ENCODE assay signal across 8 cellular contexts in genomic region chr17:45235071-45236001, GRCh38. TPM values are rescaled to one million over a fixed set of nuclear protein-coding genes. Genes with fewer than 3 reads are reported as not detected.
DNase-seq lines count a peak whose midpoint lies in the region; ATAC-seq, FAIRE-seq and TF ChIP-seq lines count a peak whose summit lies in the region.

No MANE protein-coding gene starts in this region.

- H3K27me3 ChIP-seq in IMR-90 (ENCODE audit: control insufficient read depth, insufficient read depth, low read length) (no peaks in the 10 kb centered on the region), pancreas (no peaks in the 10 kb centered on the region)

- intact Hi-C loops in IMR-90 (cut with micrococcal nuclease): loop anchor here (1.0 kb wide), 1 partner anchor 16 kb away; no protein-coding TSS in a partner anchor
- intact Hi-C loops in pancreas (cut with DNase I): no loop called here

- no peak for TF ChIP-seq POLR2A in IMR-90 (IDR thresholded peaks at IDR 0.05; ENCODE audit: low read depth, low read length)

- H2AK9ac ChIP-seq in IMR-90 (replicated peaks; ENCODE audit: low read depth, low read length, poor library complexity): peak overlapping the region; percentile 76

- no peak overlapping the region for H4K91ac ChIP-seq in IMR-90 (ENCODE audit: insufficient read depth, low read depth, low read length)

- CTCF ChIA-PET in IMR-90 (lab: Yijun Ruan, JAX): interaction anchor here (0.7 to 1.9 kb wide), 4 partner anchors 16 to 136 kb away, joined by 3 to 7 read pairs (median 3); partner anchors contain the start of gene ACBD4

- H3K4ac ChIP-seq in IMR-90 (ENCODE audit: low read depth, low read length): no peak overlapping the region

- dilution Hi-C loops in IMR-90 (cut with HindIII; ENCODE audit: low sequenced_read_pairs, unreplicated experiment): no loop called here

- no peak overlapping the region for H2BK20ac ChIP-seq in IMR-90 (ENCODE audit: low read depth, low read length)

- no peaks in the 10 kb centered on the region for H4K20me1 ChIP-seq in IMR-90 (ENCODE audit: insufficient read depth, low read length)

- H4K5ac ChIP-seq in IMR-90 (ENCODE audit: low read depth, low read length): no peak overlapping the region

- no TSS peak for BruUV-seq in IMR-90 (replicated peaks; lab: Mats Ljungman, UMichigan)

- POLR2A ChIA-PET in IMR-90 (lab: Charles Lee; ENCODE audit: unreplicated experiment): no interaction called here

- no peak overlapping the region for H2AK5ac ChIP-seq in IMR-90 (ENCODE audit: low read depth, low read length)

- H3K9me1 ChIP-seq in IMR-90 (ENCODE audit: insufficient read depth, low read length): peaks cover 6% of the 10 kb centered on the region; the same call in 1 of the 2 replicates

- peaks cover 5% of the 10 kb centered on the region; the same call in 1 of the 2 replicates for H3K36me3 ChIP-seq in IMR-90 (ENCODE audit: control insufficient read depth, insufficient read depth, low read length)
- no peaks in the 10 kb centered on the region for H3K36me3 ChIP-seq in pancreas

- TF ChIP-seq CTCF in IMR-90 (conservative IDR thresholded peaks at IDR 0.05; ENCODE audit: low read depth, low read length) (peak; percentile 77), pancreas (IDR thresholded peaks at IDR 0.05) (peak; percentile 51 to 84 (median 72))

- H3K9me3 ChIP-seq in IMR-90 (ENCODE audit: control insufficient read depth, insufficient read depth, low read length) (no peaks in the 10 kb centered on the region), pancreas (no peaks in the 10 kb centered on the region)

- H3K27ac ChIP-seq in IMR-90 (ENCODE audit: insufficient read depth, low read length): no peak overlapping the region
- no peak overlapping the region for H3K27ac ChIP-seq in pancreas

- H3K4me3 ChIP-seq in IMR-90 (ENCODE audit: insufficient read depth, low read depth, low read length) (no peak overlapping the region), pancreas (no peak overlapping the region)

- H3K56ac ChIP-seq in IMR-90 (ENCODE audit: extremely low read depth, insufficient read depth, low read length): no peak overlapping the region

- no peak overlapping the region for H3K4me2 ChIP-seq in IMR-90 (ENCODE audit: low read depth, low read length)

- H3K14ac ChIP-seq in IMR-90 (replicated peaks; ENCODE audit: low read depth, low read length): no peak overlapping the region

- ATAC-seq in IMR-90 (ENCODE audit: low read depth): peak; percentile 76
- ATAC-seq in pancreas: peak; percentile 55 to 81 (median 77)
- no peak for ATAC-seq in HG03354 (IDR thresholded peaks at IDR 0.05; ENCODE audit: poor library complexity, severe bottlenecking, unreplicated experiment)
- no peak for ATAC-seq in GM18907 (IDR thresholded peaks at IDR 0.05; ENCODE audit: unreplicated experiment)

- H4K8ac ChIP-seq in IMR-90 (ENCODE audit: low read depth in 2 of 2, low read length in 2 of 2): no peak overlapping the region

- H2AFZ ChIP-seq in IMR-90 (replicated peaks; ENCODE audit: low read length, poor library complexity): peak overlapping the region; percentile 72

- H3K79me1 ChIP-seq in IMR-90 (ENCODE audit: low read depth in 1 of 2, low read length in 2 of 2): no peaks in the 10 kb centered on the region; a peak in 1 of 4 replicates

- peaks cover 12% of the 10 kb centered on the region for H3K4me1 ChIP-seq in IMR-90 (ENCODE audit: control insufficient read depth, insufficient read depth, low read length)
- no peaks in the 10 kb centered on the region for H3K4me1 ChIP-seq in pancreas

- H2BK15ac ChIP-seq in IMR-90 (ENCODE audit: low read depth, low read length): no peak overlapping the region

- DNase-seq in Caki2 (ENCODE audit: low read depth) (peak; percentile 43), IMR-90 (peak; percentile 77), SHP77 treated with DMSO at 0.1 percent for 48 hours (lab: John Stamatoyannopoulos, UW) (peak; percentile 36), germinal center (ENCODE audit: low spot score) (peak; percentile 66), pancreas (peak in 4 of 6 donors; percentile 66 to 87 (median 74))
- peak; percentile 91 for DNase-seq in activated effector memory CD4-positive, alpha-beta T cell treated with anti-CD3 and anti-CD28 coated beads, Interleukin-2, amount 50 U/mL, for 16 hours

- peak; percentile 72 for TF ChIP-seq RAD21 in IMR-90 (IDR thresholded peaks at IDR 0.05; ENCODE audit: low read length)

- FAIRE-seq in pancreas (lab: Jason Lieb, UNC): no peak

- 40% methylated on average over 1 of the region's 9 CpGs; no CpG with 5 or more reads in 1 of the 2 experiments for WGBS in IMR-90 (ENCODE audit: extremely low coverage in 2 of 2, insufficient read length in 1 of 2), 2 experiments
- 30 to 31% methylated on average over 9 of the region's 9 CpGs for WGBS in pancreas, 2 donors

- H2BK5ac ChIP-seq in IMR-90 (ENCODE audit: low read depth, low read length, poor library complexity, severe bottlenecking): no peak overlapping the region

- in situ Hi-C loops in Caki2 (cut with HindIII; ENCODE audit: low pct_unique_long_range_greater_than_20kb, low sequenced_read_pairs) (no loop called here), IMR-90 (cut with MboI; ENCODE audit: low sequenced_read_pairs) (no loop called here)

- H3K9ac ChIP-seq in IMR-90 (ENCODE audit: low read depth, low read length): no peak overlapping the region

- no peak overlapping the region for H2BK120ac ChIP-seq in IMR-90 (ENCODE audit: low read depth, low read length)

- H3K18ac ChIP-seq in IMR-90 (ENCODE audit: low read depth, low read length): no peak overlapping the region

- no peak overlapping the region for H3K23ac ChIP-seq in IMR-90 (ENCODE audit: low read depth, low read length)

TF ChIP-seq in IMR-90, 13 proteins besides CTCF, POLR2A, EP300 and RAD21:
- no peak for TF ChIP-seq MXI1 (IDR thresholded peaks at IDR 0.05; ENCODE audit: borderline replicate concordance, low read depth, low read length)
- no peak for TF ChIP-seq BHLHE40 (IDR thresholded peaks at IDR 0.05; ENCODE audit: low read depth, low read length)
- TF ChIP-seq CEBPB (IDR thresholded peaks at IDR 0.05; ENCODE audit: low read depth, low read length): no peak
- TF ChIP-seq USF2 (IDR thresholded peaks at IDR 0.05; ENCODE audit: low read depth, low read length): no peak
- TF ChIP-seq ELK1 (IDR thresholded peaks at IDR 0.05; ENCODE audit: borderline replicate concordance, low read depth, low read length): no peak
- TF ChIP-seq SMC3 (IDR thresholded peaks at IDR 0.05; ENCODE audit: low read depth, low read length): peak; percentile 82
- TF ChIP-seq MAZ (IDR thresholded peaks at IDR 0.05; ENCODE audit: borderline replicate concordance, low read depth, low read length): no peak
- TF ChIP-seq CHD1 (IDR thresholded peaks at IDR 0.05; ENCODE audit: low read depth, low read length): no peak

RNA-seq across cellular contexts. Expression of gene FMNL1, which starts 13.7 kb away (rescaled TPM):
- 2.3 and 4.1 TPM in 2 replicates for total RNA-seq in Caki2 (2014; rRNA removed; shearing (Covaris generic); ENCODE audit: low replicate concordance)
- 0.36 and 0.56 TPM in 2 replicates for total RNA-seq in IMR-90 (2012; rRNA removed)
- 1.4 and 2.3 TPM in 2 replicates for polyA plus RNA-seq in IMR-90 (2012; rRNA removed)
- polyA plus RNA-seq in IMR-90 (2012; cell fraction: cytosol; rRNA removed): 4.2 and 5.3 TPM in 2 replicates
- 10.8 and 12.1 TPM in 2 replicates for polyA plus RNA-seq in IMR-90 (2012; cell fraction: nucleus; rRNA removed; ENCODE audit: low replicate concordance)
- 10 to 100 TPM in 2 of 6 donors, 1 to 10 TPM in 4; 1.9 to 22.1 (median 4.6) TPM for total RNA-seq in pancreas
- 1 to 10 TPM; 5.2 to 7.0 TPM for polyA plus RNA-seq in pancreas

RNA-seq across cellular contexts. Expression of gene SPATA32, which starts 26.6 kb away (rescaled TPM):
- not detected in 2 replicates for total RNA-seq in Caki2 (2014; rRNA removed; shearing (Covaris generic); ENCODE audit: low replicate concordance)
- total RNA-seq in IMR-90 (2012; rRNA removed) (under 0.01 and 0.18 TPM in 2 replicates), pancreas (under 1 TPM in 2 of 6 donors, not detected in 4; 0.12 to 0.14 TPM)
- polyA plus RNA-seq in IMR-90 (2012; rRNA removed) (not detected in 2 replicates), pancreas (under 1 TPM; 0.07 to 0.19 TPM)
- not detected in 2 replicates for polyA plus RNA-seq in IMR-90 (2012; cell fraction: cytosol; rRNA removed)
- polyA plus RNA-seq in IMR-90 (2012; cell fraction: nucleus; rRNA removed; ENCODE audit: low replicate concordance): 0.09 TPM in 1 of 2 replicates, not detected in the other

Comparison
In these comparisons a context has a peak if more than half of its experiments do, and no peak if none do; other contexts are left out.
1. DNase-seq: peak in every context shown above with its lines; median percentile 91 in activated effector memory CD4-positive, alpha-beta T cell treated with anti-CD3 and anti-CD28 coated beads, Interleukin-2, amount 50 U/mL, for 16 hours; 77 in IMR-90; 74 in pancreas; 66 in germinal center; 43 in Caki2; 36 in SHP77 treated with DMSO at 0.1 percent for 48 hours.
2. ATAC-seq: peak in IMR-90 (single experiment) and pancreas (4 of 4); none in HG03354 (single experiment) and GM18907 (single experiment).